2 cellular contexts compared by ENCODE assay signal in genomic region chr9:121844562-121844961, GRCh38.
TF ChIP-seq lines count a peak whose summit lies in the region.

No MANE protein-coding gene starts in this region.

TF ChIP-seq in HEK293, 187 proteins besides CTCF, POLR2A, EP300 and RAD21:
- TF ChIP-seq SETDB1 (IDR thresholded peaks at IDR 0.05; ENCODE audit: insufficient read length, low read length) (peak; percentile 49), ZNF610 (tag by site-specific recombination; IDR thresholded peaks at IDR 0.05; ENCODE audit: borderline replicate concordance) (no peak)

TF ChIP-seq in endothelial cell of umbilical vein, 7 proteins besides CTCF, POLR2A, EP300 and RAD21:
- TF ChIP-seq GATA2 (IDR thresholded peaks at IDR 0.05; ENCODE audit: insufficient read depth, insufficient read length, low read depth, low read length) (no peak), MAX (IDR thresholded peaks at IDR 0.05; ENCODE audit: insufficient read depth, insufficient read length) (no peak), EZH2 (IDR thresholded peaks at IDR 0.05; ENCODE audit: borderline replicate concordance, low read depth, low read length, severe bottlenecking) (no peak), MYC (IDR thresholded peaks at IDR 0.05; ENCODE audit: low read depth, low read length) (no peak), POLR2AphosphoS5 (IDR thresholded peaks at IDR 0.05; ENCODE audit: insufficient read depth, low read depth, low read length) (no peak), JUN (IDR thresholded peaks at IDR 0.05; ENCODE audit: borderline replicate concordance, insufficient read depth, insufficient read length, low read depth) (no peak), FOS (IDR thresholded peaks at IDR 0.05; ENCODE audit: borderline replicate concordance, insufficient read depth, low read length) (no peak)
